In genomic region chr1:26378088-26378878, GRCh38 we compare ENCODE assay signal across 8 cellular contexts. TPM values are rescaled to one million over a fixed set of nuclear protein-coding genes. Genes with fewer than 3 reads are reported as not detected.
DNase-seq lines count a peak whose midpoint lies in the region; ATAC-seq and TF ChIP-seq lines count a peak whose summit lies in the region.

No MANE protein-coding gene starts in this region.

- no peaks in the 10 kb centered on the region for H4K20me1 ChIP-seq in BLaER1

- no peaks in the 10 kb centered on the region for H3K27me3 ChIP-seq in BLaER1

- peak overlapping the region; percentile 75 for H3K4me2 ChIP-seq in BLaER1

- ATAC-seq in GM21786 (IDR thresholded peaks at IDR 0.05; ENCODE audit: unreplicated experiment) = peak; percentile 53

- no peak for TF ChIP-seq CTCF in fibroblast of the aortic adventitia (IDR thresholded peaks at IDR 0.05; ENCODE audit: insufficient read depth, low read length)

- H3K36me3 ChIP-seq in BLaER1 = no peaks in the 10 kb centered on the region

- no peak overlapping the region for H3K27ac ChIP-seq in BLaER1

- H3K9me3 ChIP-seq in BLaER1 = no peaks in the 10 kb centered on the region

- H3K4me3 ChIP-seq in BLaER1 (no peak overlapping the region), fibroblast of the aortic adventitia (ENCODE audit: low read depth, low read length) (peak overlapping the region; percentile 44)

- peak; percentile 13 for DNase-seq in NCI-H460 (ENCODE audit: extremely low read depth, low read depth)
- peak; percentile 61 for DNase-seq in activated CD8-positive, alpha-beta memory T cell treated with anti-CD3 and anti-CD28 coated beads, Interleukin-2, amount 50 U/mL, for 24 hours (ENCODE audit: extremely low read depth)
- peak; percentile 99 for DNase-seq in fibroblast of the aortic adventitia (ENCODE audit: low read depth)
- DNase-seq in stimulated activated CD4-positive, alpha-beta T cell treated with anti-CD3 and anti-CD28 coated beads, Interleukin-2, amount 100 ng/mL, for 24 hours = peak; percentile 68 to 71
- no peak for DNase-seq in NCI-H2227 (lab: John Stamatoyannopoulos, UW; ENCODE audit: unreplicated experiment)
- no peak for DNase-seq in NCI-H1694 treated with DMSO at 0.1 percent for 48 hours (lab: John Stamatoyannopoulos, UW)

- H3K4me1 ChIP-seq in BLaER1 = peaks cover 27% of the 10 kb centered on the region

- no peak overlapping the region for H3K9ac ChIP-seq in BLaER1

RNA-seq across cellular contexts. Expression of gene ZNF683, which starts 5.7 kb away (rescaled TPM):
- not detected in 2 replicates for total RNA-seq in NCI-H460 (2014; rRNA removed; shearing (Covaris generic))
- not detected in 2 replicates for polyA plus RNA-seq in NCI-H460 (2014; cell fraction: nucleus; rRNA removed)
- total RNA-seq in fibroblast of the aortic adventitia (ENCODE audit: low replicate concordance) = not detected in 2 replicates

RNA-seq across cellular contexts. Expression of gene CRYBG2, which starts 24.4 kb away (rescaled TPM):
- total RNA-seq in NCI-H460 (2014; rRNA removed; shearing (Covaris generic)) = 0.20 TPM in 1 of 2 replicates, not detected in the other
- polyA plus RNA-seq in NCI-H460 (2014; cell fraction: nucleus; rRNA removed) = not detected in 2 replicates
- not detected in 2 replicates for total RNA-seq in fibroblast of the aortic adventitia (ENCODE audit: low replicate concordance)

RNA-seq across cellular contexts. Expression of gene LIN28A, which starts 32.3 kb away (rescaled TPM):
- total RNA-seq in NCI-H460 (2014; rRNA removed; shearing (Covaris generic)) = not detected in 2 replicates
- not detected in 2 replicates for polyA plus RNA-seq in NCI-H460 (2014; cell fraction: nucleus; rRNA removed)
- total RNA-seq in fibroblast of the aortic adventitia (ENCODE audit: low replicate concordance) = not detected in 2 replicates

RNA-seq across cellular contexts. Expression of gene DHDDS, which starts 53.8 kb away (rescaled TPM):
- total RNA-seq in NCI-H460 (2014; rRNA removed; shearing (Covaris generic)) = 20.3 and 24.9 TPM in 2 replicates
- polyA plus RNA-seq in NCI-H460 (2014; cell fraction: nucleus; rRNA removed) = 14.8 and 29.6 TPM in 2 replicates
- total RNA-seq in fibroblast of the aortic adventitia (ENCODE audit: low replicate concordance) = 46.0 and 55.7 TPM in 2 replicates

Comparison
In these comparisons a context has a peak if more than half of its experiments do, and no peak if none do; other contexts are left out.
1. DNase-seq: peak in NCI-H460 (single experiment), activated CD8-positive, alpha-beta memory T cell treated with anti-CD3 and anti-CD28 coated beads, Interleukin-2, amount 50 U/mL, for 24 hours (single experiment), fibroblast of the aortic adventitia (single experiment) and stimulated activated CD4-positive, alpha-beta T cell treated with anti-CD3 and anti-CD28 coated beads, Interleukin-2, amount 100 ng/mL, for 24 hours (2 of 2); none in NCI-H2227 (single experiment) and NCI-H1694 treated with DMSO at 0.1 percent for 48 hours (single experiment).